ENCODE assay signal across 1 cellular context in the genomic region with DNA sequence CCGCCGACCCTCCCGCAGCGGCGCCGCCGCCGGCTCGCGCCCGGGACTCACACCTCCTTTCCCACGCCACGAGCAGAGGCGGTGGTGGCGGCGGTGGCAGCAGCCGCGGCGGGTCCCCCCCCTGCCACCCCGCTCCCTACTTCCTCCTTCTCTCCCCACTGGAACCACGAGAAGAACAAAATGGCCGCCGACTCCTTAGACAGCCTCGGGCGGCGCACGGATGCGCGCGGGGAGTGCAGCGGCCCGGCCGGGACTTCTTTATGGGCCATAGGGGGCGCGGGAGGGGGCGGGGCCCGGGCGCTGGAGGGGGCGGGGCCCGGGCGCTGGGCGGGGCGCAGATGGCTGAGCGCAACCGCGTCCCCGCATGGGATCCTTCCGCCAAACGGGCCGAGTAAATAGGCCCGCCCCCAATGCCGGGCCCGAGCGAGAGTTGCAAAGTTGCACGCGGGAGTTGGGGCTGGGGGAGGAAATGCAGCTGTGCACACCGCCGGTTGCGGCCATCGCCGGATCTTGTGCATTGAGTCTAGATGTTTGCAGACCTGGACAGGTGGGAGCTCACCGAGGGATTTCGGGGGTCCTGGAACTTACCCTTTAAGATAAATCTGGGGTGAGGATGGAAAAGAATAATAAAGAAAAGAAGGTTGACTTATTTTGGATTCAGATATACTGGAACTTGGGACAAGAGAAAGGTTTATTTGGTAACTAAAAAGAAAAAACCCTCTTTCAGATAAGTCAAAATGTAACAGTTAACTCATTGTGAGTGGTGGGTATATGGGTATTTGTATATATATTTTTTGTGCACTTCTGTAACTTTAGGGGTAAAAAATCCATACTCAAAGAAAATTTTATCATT.
TF ChIP-seq lines count a peak whose summit lies in the region.

PPP1CC (minus strand) TSS at position 174 of the 853 bp plus-strand sequence. CDS start 184 bp downstream, outside the sequence.

TF ChIP-seq in H1, 55 proteins besides CTCF, POLR2A, EP300 and RAD21:
- TF ChIP-seq TAF1 (IDR thresholded peaks at IDR 0.05; ENCODE audit: low read depth, low read length) (peak; percentile 94), CEBPB (IDR thresholded peaks at IDR 0.05; ENCODE audit: low read depth, low read length) (peak; percentile 29; the same call in 1 of the 2 replicates), EGR1 (IDR thresholded peaks at IDR 0.05; ENCODE audit: borderline replicate concordance, low read depth, low read length) (no peak), FOSL1 (IDR thresholded peaks at IDR 0.05; ENCODE audit: insufficient read depth, low read depth, low read length) (no peak), SP1 (IDR thresholded peaks at IDR 0.05; ENCODE audit: low read depth, low read length) (peak; percentile 73; the same call in 1 of the 2 replicates), CREB1 (IDR thresholded peaks at IDR 0.05) (peak; percentile 77; the same call in 1 of the 2 replicates), SIX5 (IDR thresholded peaks at IDR 0.05; ENCODE audit: low read depth, low read length) (no peak), SIN3A (conservative IDR thresholded peaks at IDR 0.05 in 1 of 2, IDR thresholded peaks at IDR 0.05 in 1 of 2; ENCODE audit: low read depth in 1 of 2, low read length in 2 of 2) (peak in 1 of 2 experiments; percentile 75; a peak in 2 of 4 replicates), JUND (IDR thresholded peaks at IDR 0.05; ENCODE audit: low read length) (peak; percentile 42; the same call in 1 of the 2 replicates), YY1 (IDR thresholded peaks at IDR 0.05; ENCODE audit: low read depth, low read length) (peak; percentile 95), E2F6 (IDR thresholded peaks at IDR 0.05) (no peak), BACH1 (IDR thresholded peaks at IDR 0.05; ENCODE audit: low read length) (no peak), TAF7 (optimal IDR thresholded peaks at IDR 0.05; ENCODE audit: borderline replicate concordance, low read depth, low read length) (peak; percentile 92), TCF12 (IDR thresholded peaks at IDR 0.05; ENCODE audit: low read depth, low read length) (no peak; the same call in 1 of the 2 replicates), POLR2AphosphoS5 (IDR thresholded peaks at IDR 0.05; ENCODE audit: low read depth, low read length) (peak; percentile 82), CBX5 (IDR thresholded peaks at IDR 0.05; ENCODE audit: low read depth, low read length) (no peak), MAFK (IDR thresholded peaks at IDR 0.05; ENCODE audit: low read depth, low read length) (no peak), RBBP5 (IDR thresholded peaks at IDR 0.05; ENCODE audit: borderline replicate concordance, low read depth, low read length) (no peak), RNF2 (IDR thresholded peaks at IDR 0.05; ENCODE audit: borderline replicate concordance, low read depth, low read length, missing control alignments, poor library complexity, severe bottlenecking) (no peak), BRCA1 (IDR thresholded peaks at IDR 0.05; ENCODE audit: low read depth, low read length) (peak; percentile 80), CHD2 (IDR thresholded peaks at IDR 0.05; ENCODE audit: low read length) (peak; percentile 95), SP4 (IDR thresholded peaks at IDR 0.05; ENCODE audit: low read length) (0 out of 2 replicates have a peak, but pooled peaks have one; percentile 44), CTBP2 (IDR thresholded peaks at IDR 0.05; ENCODE audit: borderline replicate concordance, insufficient read depth, insufficient read length, low read length) (no peak), ASH2L (IDR thresholded peaks at IDR 0.05; ENCODE audit: low read length) (peak; percentile 51), CHD1 (IDR thresholded peaks at IDR 0.05; ENCODE audit: low read depth, low read length) (0 out of 2 replicates have a peak, but pooled peaks have one; percentile 49), RFX5 (IDR thresholded peaks at IDR 0.05; ENCODE audit: borderline replicate concordance, low read depth, low read length) (no peak), RXRA (IDR thresholded peaks at IDR 0.05; ENCODE audit: insufficient read depth, low read depth, low read length) (no peak), EZH2 (IDR thresholded peaks at IDR 0.05; ENCODE audit: low read depth, low read length, severe bottlenecking) (no peak), ATF2 (IDR thresholded peaks at IDR 0.05; ENCODE audit: low read length) (no peak), TBP (IDR thresholded peaks at IDR 0.05; ENCODE audit: low read depth, low read length) (peak; percentile 91), PHF8 (conservative IDR thresholded peaks at IDR 0.05; ENCODE audit: low read depth, low read length) (peak; percentile 85), MAX (IDR thresholded peaks at IDR 0.05) (peak; percentile 56; the same call in 1 of the 2 replicates), TEAD4 (IDR thresholded peaks at IDR 0.05; ENCODE audit: low read depth, low read length) (no peak), KDM4A (IDR thresholded peaks at IDR 0.05; ENCODE audit: low read depth, low read length, severe bottlenecking) (peak; percentile 27)
TF ChIP-seq in H1: peak in this region for 18.
